Comparison of ENCODE assay signal across 12 cellular contexts in genomic region chr1:8194481-8195227, GRCh38.
A peak's percentile ranks its signal among the peaks of the same experiment; 100 is the strongest.
DNase-seq lines count a peak whose midpoint lies in the region; ATAC-seq and TF ChIP-seq lines count a peak whose summit lies in the region.
"Had no signal": no experiment of that assay in that cellular context is flagged by ENCODE, and none has a peak within 500 bp of the region (broad histone marks: within the 10 kb centered on the region; RNA-seq: fewer than 3 reads in every experiment).

No MANE protein-coding gene starts in this region.

- no peaks in the 10 kb centered on the region for H3K36me3 Mint-ChIP-seq in osteocyte (ENCODE audit: unreplicated experiment)
- H3K36me3 Mint-ChIP-seq in CD8-positive, alpha-beta T cell, result no peaks in the 10 kb centered on the region

- peak overlapping the region; percentile 55 for H3K9ac ChIP-seq in endocrine pancreas (ENCODE audit: control insufficient read depth, insufficient read depth, low read length)

- H3K36me3 ChIP-seq in endocrine pancreas (ENCODE audit: control insufficient read depth, insufficient read depth, low read length), result no peaks in the 10 kb centered on the region
- no peaks in the 10 kb centered on the region for H3K36me3 ChIP-seq in CD8-positive, alpha-beta T cell (ENCODE audit: insufficient read depth, low read length)
- H3K36me3 ChIP-seq: esophagus squamous epithelium had no signal

- no peaks in the 10 kb centered on the region for H3K27me3 ChIP-seq in endocrine pancreas (ENCODE audit: control insufficient read depth, insufficient read depth, low read length)
- H3K27me3 ChIP-seq in CD8-positive, alpha-beta T cell (ENCODE audit: insufficient read depth, low read length), result no peaks in the 10 kb centered on the region
- H3K27me3 ChIP-seq: esophagus squamous epithelium had no signal

- H3K4me3 ChIP-seq in endocrine pancreas (ENCODE audit: control insufficient read depth, insufficient read depth, low read length), result no peak overlapping the region
- H3K4me3 ChIP-seq in CD8-positive, alpha-beta T cell (ENCODE audit: low read depth, low read length), result no peak overlapping the region
- H3K4me3 ChIP-seq: esophagus squamous epithelium had no signal

- intact Hi-C loops in CD8-positive, alpha-beta T cell (cut with DNase I, micrococcal nuclease), result no loop called here

- DNase-seq in DMS153 (lab: John Stamatoyannopoulos, UW) (peak; percentile 77), NCI-H526 (lab: John Stamatoyannopoulos, UW) (peak; percentile 89 to 92), osteocyte (ENCODE audit: extremely low spot score, unreplicated experiment) (no peak), SHP77 treated with DMSO at 0.1 percent for 48 hours (lab: John Stamatoyannopoulos, UW) (no peak)
- no peak for DNase-seq in stimulated activated CD8-positive, alpha-beta memory T cell treated with anti-CD3 and anti-CD28 coated beads, Interleukin-4, amount 100 ng/mL, for 48 hours
- DNase-seq in CD8-positive, alpha-beta T cell, result no peak
- DNase-seq in activated effector memory CD4-positive, alpha-beta T cell treated with anti-CD3 and anti-CD28 coated beads, Interleukin-2, amount 50 U/mL, for 16 hours, result no peak
- DNase-seq: activated CD4-positive, CD25-positive, alpha-beta regulatory T cell; activated T-cell treated with anti-CD3 and anti-CD28 coated beads, Interleukin-2, amount 50 U/mL, for 1 hour; esophagus squamous epithelium had no signal

- H3K27ac ChIP-seq in CD8-positive, alpha-beta T cell (ENCODE audit: low read depth, low read length), result no peak overlapping the region
- H3K27ac ChIP-seq: esophagus squamous epithelium had no signal

- TF ChIP-seq CTCF in osteocyte (IDR thresholded peaks at IDR 0.05), result no peak
- TF ChIP-seq CTCF in CD8-positive, alpha-beta T cell (IDR thresholded peaks at IDR 0.05), result no peak

- H3K4me1 Mint-ChIP-seq in osteocyte (ENCODE audit: unreplicated experiment), result peaks cover 39% of the 10 kb centered on the region
- peaks cover 12% of the 10 kb centered on the region for H3K4me1 Mint-ChIP-seq in CD8-positive, alpha-beta T cell (ENCODE audit: low read depth)

- H3K27ac Mint-ChIP-seq in osteocyte (ENCODE audit: unreplicated experiment), result peak overlapping the region; percentile 75
- no peak overlapping the region for H3K27ac Mint-ChIP-seq in CD8-positive, alpha-beta T cell

- POLR2A ChIA-PET in CD8-positive, alpha-beta T cell (lab: Charles Lee), result interaction anchor here (0.5 kb wide), 1 partner anchor 15 kb away, joined by 3 read pairs; no protein-coding TSS in a partner anchor

- H3K4me1 ChIP-seq in endocrine pancreas (ENCODE audit: control insufficient read depth, insufficient read depth, low read length), result peaks cover 12% of the 10 kb centered on the region
- H3K4me1 ChIP-seq in CD8-positive, alpha-beta T cell (ENCODE audit: insufficient read depth, low read length), result no peaks in the 10 kb centered on the region

- H3K9me3 ChIP-seq in endocrine pancreas (ENCODE audit: control insufficient read depth, low read length), result no peaks in the 10 kb centered on the region
- no peaks in the 10 kb centered on the region for H3K9me3 ChIP-seq in CD8-positive, alpha-beta T cell (ENCODE audit: low read length)
- H3K9me3 ChIP-seq: esophagus squamous epithelium had no signal

- CTCF ChIA-PET in CD8-positive, alpha-beta T cell (lab: Charles Lee), result interaction anchor here (0.9 kb wide), 1 partner anchor 43 kb away, joined by 3 read pairs; no protein-coding TSS in a partner anchor

- no peaks in the 10 kb centered on the region for H3K9me3 Mint-ChIP-seq in osteocyte (ENCODE audit: unreplicated experiment)
- no peaks in the 10 kb centered on the region for H3K9me3 Mint-ChIP-seq in CD8-positive, alpha-beta T cell

- no peak overlapping the region for H3K4me3 Mint-ChIP-seq in osteocyte (ENCODE audit: unreplicated experiment)
- no peak overlapping the region for H3K4me3 Mint-ChIP-seq in CD8-positive, alpha-beta T cell

- ATAC-seq in CD8-positive, alpha-beta T cell, result no peak
- ATAC-seq: Right ventricle myocardium inferior had no signal

- no peaks in the 10 kb centered on the region for H3K27me3 Mint-ChIP-seq in osteocyte (ENCODE audit: unreplicated experiment)
- peaks cover 2% of the 10 kb centered on the region for H3K27me3 Mint-ChIP-seq in CD8-positive, alpha-beta T cell (ENCODE audit: low read depth)

Comparison
In these comparisons a context has a peak if more than half of its experiments do, and no peak if none do; other contexts are left out.
1. DNase-seq: peak in DMS153 (single experiment) and NCI-H526 (2 of 2); none in osteocyte (single experiment), stimulated activated CD8-positive, alpha-beta memory T cell treated with anti-CD3 and anti-CD28 coated beads, Interleukin-4, amount 100 ng/mL, for 48 hours (single experiment), CD8-positive, alpha-beta T cell (0 of 7), SHP77 treated with DMSO at 0.1 percent for 48 hours (single experiment) and activated effector memory CD4-positive, alpha-beta T cell treated with anti-CD3 and anti-CD28 coated beads, Interleukin-2, amount 50 U/mL, for 16 hours (single experiment).